Comparison of ENCODE assay signal across 8 cellular contexts in genomic region chr10:26781797-26782196, GRCh38.
A peak's percentile ranks its signal among the peaks of the same experiment; 100 is the strongest.
DNase-seq lines count a peak whose midpoint lies in the region; ATAC-seq and TF ChIP-seq lines count a peak whose summit lies in the region.

No MANE protein-coding gene starts in this region.

- no peaks in the 10 kb centered on the region for H3K36me3 ChIP-seq in mesodermal cell (ENCODE audit: control insufficient read depth, insufficient read depth, low read length)

- no peaks in the 10 kb centered on the region for H3K36me3 Mint-ChIP-seq in Calu3 (ENCODE audit: insufficient read depth, unreplicated experiment)
- peaks cover 11% of the 10 kb centered on the region for H3K36me3 Mint-ChIP-seq in activated T-helper 1 cell treated with anti-CD3 and anti-CD28 coated beads, Interleukin-12 subunit alpha, Interleukin-12 subunit beta, Interleukin-2, Interleukin-4 antibody, amounts not matched to agents 30 ng/mL and 10 ng/mL and 1 ng/mL, durations not matched to agents 14 hours and 24 hours and 36 hours (ENCODE audit: low read depth)

- H3K4me3 ChIP-seq in mesodermal cell (ENCODE audit: extremely low read depth, insufficient read depth, low read length, poor library complexity, severe bottlenecking) = no peak overlapping the region

- WGBS in mesodermal cell (ENCODE audit: insufficient coverage in 2 of 2), 2 experiments = 100% methylated on average over 1 to 2 of the region's 2 CpGs

- H3K9me3 Mint-ChIP-seq in Calu3 (ENCODE audit: low read depth, unreplicated experiment) = no peaks in the 10 kb centered on the region
- no peaks in the 10 kb centered on the region for H3K9me3 Mint-ChIP-seq in activated T-helper 1 cell treated with anti-CD3 and anti-CD28 coated beads, Interleukin-12 subunit alpha, Interleukin-12 subunit beta, Interleukin-2, Interleukin-4 antibody, amounts not matched to agents 30 ng/mL and 10 ng/mL and 1 ng/mL, durations not matched to agents 14 hours and 24 hours and 36 hours

- TF ChIP-seq CTCF in Calu3 (IDR thresholded peaks at IDR 0.05; ENCODE audit: unreplicated experiment) = no peak

- H3K27ac ChIP-seq in mesodermal cell (ENCODE audit: low read depth, low read length, severe bottlenecking) = peak overlapping the region; percentile 51

- no peaks in the 10 kb centered on the region for H3K27me3 Mint-ChIP-seq in Calu3 (ENCODE audit: unreplicated experiment)
- no peaks in the 10 kb centered on the region for H3K27me3 Mint-ChIP-seq in activated T-helper 1 cell treated with anti-CD3 and anti-CD28 coated beads, Interleukin-12 subunit alpha, Interleukin-12 subunit beta, Interleukin-2, Interleukin-4 antibody, amounts not matched to agents 30 ng/mL and 10 ng/mL and 1 ng/mL, durations not matched to agents 14 hours and 24 hours and 36 hours (ENCODE audit: insufficient read depth)

- BruUV-seq in Calu3 (replicated peaks; lab: Mats Ljungman, UMichigan) = no TSS peak

- peak overlapping the region; percentile 19 for H3K4me3 Mint-ChIP-seq in Calu3 (ENCODE audit: low read depth, unreplicated experiment)
- no peak overlapping the region for H3K4me3 Mint-ChIP-seq in activated T-helper 1 cell treated with anti-CD3 and anti-CD28 coated beads, Interleukin-12 subunit alpha, Interleukin-12 subunit beta, Interleukin-2, Interleukin-4 antibody, amounts not matched to agents 30 ng/mL and 10 ng/mL and 1 ng/mL, durations not matched to agents 14 hours and 24 hours and 36 hours

- intact Hi-C loops in Calu3 (cut with micrococcal nuclease; ENCODE audit: unreplicated experiment) = no loop called here
- intact Hi-C loops in activated T-helper 1 cell treated with anti-CD3 and anti-CD28 coated beads, Interleukin-12 subunit alpha, Interleukin-12 subunit beta, Interleukin-2, Interleukin-4 antibody, amounts not matched to agents 30 ng/mL and 10 ng/mL and 1 ng/mL, durations not matched to agents 14 hours and 24 hours and 36 hours (cut with micrococcal nuclease) = loop anchor here (2.0 kb wide), 1 partner anchor 15 kb away; no protein-coding TSS in a partner anchor
- intact Hi-C loops in posterior cingulate gyrus (cut with DNase I) = no loop called here

- H3K9me3 ChIP-seq in mesodermal cell (ENCODE audit: control insufficient read depth, low read length) = no peaks in the 10 kb centered on the region

- H3K4me1 Mint-ChIP-seq in Calu3 (ENCODE audit: low read depth, unreplicated experiment) = peaks cover 44% of the 10 kb centered on the region
- peaks cover 71% of the 10 kb centered on the region for H3K4me1 Mint-ChIP-seq in activated T-helper 1 cell treated with anti-CD3 and anti-CD28 coated beads, Interleukin-12 subunit alpha, Interleukin-12 subunit beta, Interleukin-2, Interleukin-4 antibody, amounts not matched to agents 30 ng/mL and 10 ng/mL and 1 ng/mL, durations not matched to agents 14 hours and 24 hours and 36 hours (ENCODE audit: low read depth)

- peak overlapping the region; percentile 75 for H3K27ac Mint-ChIP-seq in Calu3 (ENCODE audit: unreplicated experiment)
- peak overlapping the region; percentile 33 for H3K27ac Mint-ChIP-seq in activated T-helper 1 cell treated with anti-CD3 and anti-CD28 coated beads, Interleukin-12 subunit alpha, Interleukin-12 subunit beta, Interleukin-2, Interleukin-4 antibody, amounts not matched to agents 30 ng/mL and 10 ng/mL and 1 ng/mL, durations not matched to agents 14 hours and 24 hours and 36 hours

- ATAC-seq in HG02642 (IDR thresholded peaks at IDR 0.05; ENCODE audit: poor library complexity, unreplicated experiment) = peak; percentile 11

- DNase-seq in Calu3 (no peak), posterior cingulate gyrus (no peak), NCI-H526 treated with DMSO at 0.1 percent for 48 hours (lab: John Stamatoyannopoulos, UW) (no peak), NCI-H510A (lab: John Stamatoyannopoulos, UW) (no peak), NOMO-1 (lab: John Stamatoyannopoulos, UW; ENCODE audit: unreplicated experiment in 2 of 2) (no peak)
- DNase-seq in activated T-helper 1 cell treated with anti-CD3 and anti-CD28 coated beads, Interleukin-12 subunit alpha, Interleukin-12 subunit beta, Interleukin-2, Interleukin-4 antibody, amounts not matched to agents 30 ng/mL and 10 ng/mL and 1 ng/mL, durations not matched to agents 14 hours and 24 hours and 36 hours (ENCODE audit: low spot score) = no peak

- H3K4me1 ChIP-seq in mesodermal cell (ENCODE audit: control insufficient read depth, insufficient read depth, low read length, poor library complexity, severe bottlenecking) = peaks cover 24% of the 10 kb centered on the region

- CTCF ChIA-PET in Calu3 (lab: Charles Lee) = interaction anchor here (0.6 to 0.7 kb wide), 2 partner anchors 289 to 1819 kb away, joined by 3 to 7 read pairs; no protein-coding TSS in a partner anchor
